In the genomic region with DNA sequence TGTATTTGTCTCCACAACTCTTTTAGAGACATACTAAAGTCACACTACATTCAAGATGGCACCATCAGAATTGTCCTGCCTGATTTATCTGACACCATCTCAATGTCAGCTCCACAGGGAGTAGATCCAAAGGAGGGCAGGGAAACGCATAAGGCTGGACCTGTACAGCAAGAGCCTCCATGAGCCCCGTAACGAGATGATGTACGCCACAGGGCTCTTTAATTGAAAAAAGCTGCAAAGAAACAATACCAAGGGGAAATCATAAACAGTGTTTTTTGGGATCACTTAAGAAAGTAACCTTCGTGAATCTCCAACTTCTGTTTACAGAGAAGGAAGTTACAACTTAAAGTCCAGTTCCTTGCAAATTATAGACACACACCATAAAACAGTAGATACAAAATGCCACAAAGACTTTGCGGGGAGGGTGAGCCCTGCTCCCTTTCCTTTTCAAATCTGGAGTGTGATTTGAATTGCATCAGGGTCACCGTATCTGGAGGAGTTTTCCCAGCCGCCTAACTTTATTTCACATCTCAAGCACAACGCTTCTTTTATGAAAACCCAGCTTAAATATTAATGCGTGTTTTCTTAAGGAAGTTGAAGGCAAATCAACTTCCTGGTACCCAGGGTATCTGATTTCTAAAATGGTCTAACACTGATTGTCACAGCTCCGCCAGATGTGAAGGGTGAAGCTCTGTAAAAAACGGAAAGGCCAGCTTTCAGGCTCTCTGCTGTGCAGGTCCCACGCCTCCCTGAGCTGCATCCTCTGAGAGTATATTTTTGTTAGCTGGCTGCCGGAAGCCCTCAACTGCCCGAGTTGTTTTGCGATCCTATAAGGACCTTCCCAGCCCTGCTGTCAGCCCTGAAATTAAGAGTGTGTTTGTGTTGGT, we compare ENCODE assay signal across 8 cellular contexts.
DNase-seq lines count a peak whose midpoint lies in the region; ATAC-seq and TF ChIP-seq lines count a peak whose summit lies in the region.

No MANE protein-coding gene starts in this region.

- H3K4me3 ChIP-seq in BLaER1, result no peak overlapping the region; the same call in 1 of the 2 replicates
- peak overlapping the region in 3 of 4 donors; percentile 5 to 19 (median 10) for H3K4me3 ChIP-seq in esophagus muscularis mucosa

- peak overlapping the region; percentile 85 for H3K4me3 Mint-ChIP-seq in stimulated activated memory B cell treated with anti-CD40 and anti-IgM and Interleukin-4, amounts not matched to agents 10 μg/mL and 1 μg/mL and 100 μg/mL, for 72 hours

- DNase-seq in esophagus muscularis mucosa (ENCODE audit: extremely low spot score) (no peak), COR-L47 (lab: John Stamatoyannopoulos, UW) (no peak), ecto neural progenitor cell (ENCODE audit: low spot score) (no peak), NCI-H187 treated with DMSO at 0.1 percent for 48 hours (lab: John Stamatoyannopoulos, UW) (no peak)

- H3K4me2 ChIP-seq in BLaER1, result peak overlapping the region; percentile 76

- no peaks in the 10 kb centered on the region for H3K27me3 Mint-ChIP-seq in stimulated activated memory B cell treated with anti-CD40 and anti-IgM and Interleukin-4, amounts not matched to agents 10 μg/mL and 1 μg/mL and 100 μg/mL, for 72 hours

- no peak for TF ChIP-seq EP300 in esophagus muscularis mucosa (IDR thresholded peaks at IDR 0.05)

- H3K9me3 Mint-ChIP-seq in stimulated activated memory B cell treated with anti-CD40 and anti-IgM and Interleukin-4, amounts not matched to agents 10 μg/mL and 1 μg/mL and 100 μg/mL, for 72 hours, result no peaks in the 10 kb centered on the region

- peaks cover 90% of the 10 kb centered on the region for H3K36me3 ChIP-seq in BLaER1
- H3K36me3 ChIP-seq in esophagus muscularis mucosa, result no peaks in the 10 kb centered on the region

- H3K27ac ChIP-seq in BLaER1 (peak overlapping the region; percentile 48), esophagus muscularis mucosa (replicated peaks in 1 of 4) (peak overlapping the region; percentile 28 to 57 (median 48))

- TF ChIP-seq CTCF in esophagus muscularis mucosa (IDR thresholded peaks at IDR 0.05), result no peak

- no peak for TF ChIP-seq POLR2A in esophagus muscularis mucosa (IDR thresholded peaks at IDR 0.05; ENCODE audit: low read depth)

- WGBS in esophagus muscularis mucosa, result 48% methylated on average over 16 of the region's 16 CpGs

- ATAC-seq in GM19351 (IDR thresholded peaks at IDR 0.05; ENCODE audit: unreplicated experiment), result peak; percentile 90
- ATAC-seq in HG03342 (IDR thresholded peaks at IDR 0.05; ENCODE audit: unreplicated experiment), result peak; percentile 95
- ATAC-seq in stimulated activated memory B cell treated with anti-CD40 and anti-IgM and Interleukin-4, amounts not matched to agents 10 μg/mL and 1 μg/mL and 100 μg/mL, for 72 hours, result peak; percentile 94

- H3K4me1 Mint-ChIP-seq in stimulated activated memory B cell treated with anti-CD40 and anti-IgM and Interleukin-4, amounts not matched to agents 10 μg/mL and 1 μg/mL and 100 μg/mL, for 72 hours, result peaks cover 78% of the 10 kb centered on the region

- H3K9me3 ChIP-seq in BLaER1 (no peaks in the 10 kb centered on the region), esophagus muscularis mucosa (no peaks in the 10 kb centered on the region)

- peaks cover 95% of the 10 kb centered on the region for H3K4me1 ChIP-seq in BLaER1
- H3K4me1 ChIP-seq in esophagus muscularis mucosa, result peaks cover 0 to 21% (median 15%) of the 10 kb centered on the region in 4 donors

- peaks cover 20% of the 10 kb centered on the region for H3K36me3 Mint-ChIP-seq in stimulated activated memory B cell treated with anti-CD40 and anti-IgM and Interleukin-4, amounts not matched to agents 10 μg/mL and 1 μg/mL and 100 μg/mL, for 72 hours

- H4K20me1 ChIP-seq in BLaER1, result peaks cover 100% of the 10 kb centered on the region

- H3K27ac Mint-ChIP-seq in stimulated activated memory B cell treated with anti-CD40 and anti-IgM and Interleukin-4, amounts not matched to agents 10 μg/mL and 1 μg/mL and 100 μg/mL, for 72 hours, result peak overlapping the region; percentile 97

- H3K27me3 ChIP-seq in BLaER1 (no peaks in the 10 kb centered on the region), esophagus muscularis mucosa (peaks cover 0 to 3% (median 0%) of the 10 kb centered on the region in 4 donors)

- intact Hi-C loops in esophagus muscularis mucosa (cut with DNase I), result no loop called here

- peak overlapping the region; percentile 59; the same call in 1 of the 2 replicates for H3K9ac ChIP-seq in BLaER1
